Comparison of ENCODE assay signal across 8 cellular contexts in genomic region chr3:52123106-52123708, GRCh38.
DNase-seq lines count a peak whose midpoint lies in the region; ATAC-seq lines count a peak whose summit lies in the region.

No MANE protein-coding gene starts in this region.

- no peaks in the 10 kb centered on the region for H3K9me3 ChIP-seq in BLaER1

- peak overlapping the region; percentile 75 for H3K9ac ChIP-seq in BLaER1

- no peaks in the 10 kb centered on the region for H3K27me3 Mint-ChIP-seq in effector memory CD8-positive, alpha-beta T cell
- no peaks in the 10 kb centered on the region for H3K27me3 Mint-ChIP-seq in memory B cell

- peaks cover 0 to 5% of the 10 kb centered on the region in 2 donors for H3K4me1 Mint-ChIP-seq in effector memory CD8-positive, alpha-beta T cell (ENCODE audit: low read depth in 2 of 2)
- peaks cover 20% of the 10 kb centered on the region for H3K4me1 Mint-ChIP-seq in memory B cell

- H4K20me1 ChIP-seq in BLaER1, result no peaks in the 10 kb centered on the region

- no peak overlapping the region for H3K4me3 Mint-ChIP-seq in effector memory CD8-positive, alpha-beta T cell
- no peak overlapping the region for H3K4me3 Mint-ChIP-seq in memory B cell

- H3K4me3 ChIP-seq in BLaER1, result no peak overlapping the region

- peaks cover 66% of the 10 kb centered on the region for H3K36me3 ChIP-seq in BLaER1

- H3K9me3 Mint-ChIP-seq in effector memory CD8-positive, alpha-beta T cell, result no peaks in the 10 kb centered on the region
- no peaks in the 10 kb centered on the region for H3K9me3 Mint-ChIP-seq in memory B cell

- H3K36me3 Mint-ChIP-seq in effector memory CD8-positive, alpha-beta T cell (ENCODE audit: insufficient read depth), result no peaks in the 10 kb centered on the region
- no peaks in the 10 kb centered on the region for H3K36me3 Mint-ChIP-seq in memory B cell

- H3K4me1 ChIP-seq in BLaER1, result peaks cover 95% of the 10 kb centered on the region

- peak overlapping the region; percentile 95 for H3K4me2 ChIP-seq in BLaER1

- peak overlapping the region; percentile 90 for H3K27ac ChIP-seq in BLaER1

- peak overlapping the region in 1 of 2 donors; percentile 20 for H3K27ac Mint-ChIP-seq in effector memory CD8-positive, alpha-beta T cell
- H3K27ac Mint-ChIP-seq in memory B cell, result no peak overlapping the region

- ATAC-seq in GM21619 (IDR thresholded peaks at IDR 0.05; ENCODE audit: unreplicated experiment), result peak; percentile 46
- ATAC-seq in effector memory CD8-positive, alpha-beta T cell (replicated peaks), result peak; percentile 91
- ATAC-seq in memory B cell (ENCODE audit: low read depth), result peak; percentile 75
- no peak for ATAC-seq in GM21423 (IDR thresholded peaks at IDR 0.05; ENCODE audit: unreplicated experiment)

- H3K27me3 ChIP-seq in BLaER1, result no peaks in the 10 kb centered on the region

- DNase-seq in NCI-H748 treated with DMSO at 0.1 percent for 48 hours (lab: John Stamatoyannopoulos, UW) (peak; percentile 3), memory B cell (ENCODE audit: low spot score in 2 of 2) (peak; percentile 62 to 70)
- DNase-seq in activated CD8-positive, alpha-beta memory T cell treated with anti-CD3 and anti-CD28 coated beads for 48 hours (ENCODE audit: low read depth in 2 of 3, low spot score in 2 of 3), result peak; percentile 33 to 55 (median 52)
- DNase-seq in effector memory CD8-positive, alpha-beta T cell, result peak; percentile 67 to 76 (median 74)
- DNase-seq in stimulated activated CD8-positive, alpha-beta memory T cell treated with anti-CD3 and anti-CD28 coated beads, Interleukin-12 subunit alpha, Interleukin-12 subunit beta, amount 100 ng/mL, for 24 hours (ENCODE audit: extremely low read depth), result peak; percentile 20

Comparison
In these comparisons a context has a peak if more than half of its experiments do, and no peak if none do; other contexts are left out.
1. DNase-seq: peak in every context shown above with its lines; median percentile 74 in effector memory CD8-positive, alpha-beta T cell; 66 in memory B cell; 52 in activated CD8-positive, alpha-beta memory T cell treated with anti-CD3 and anti-CD28 coated beads for 48 hours; 20 in stimulated activated CD8-positive, alpha-beta memory T cell treated with anti-CD3 and anti-CD28 coated beads, Interleukin-12 subunit alpha, Interleukin-12 subunit beta, amount 100 ng/mL, for 24 hours; 3 in NCI-H748 treated with DMSO at 0.1 percent for 48 hours.